Comparison of ENCODE assay signal across 16 cellular contexts in the genomic region with DNA sequence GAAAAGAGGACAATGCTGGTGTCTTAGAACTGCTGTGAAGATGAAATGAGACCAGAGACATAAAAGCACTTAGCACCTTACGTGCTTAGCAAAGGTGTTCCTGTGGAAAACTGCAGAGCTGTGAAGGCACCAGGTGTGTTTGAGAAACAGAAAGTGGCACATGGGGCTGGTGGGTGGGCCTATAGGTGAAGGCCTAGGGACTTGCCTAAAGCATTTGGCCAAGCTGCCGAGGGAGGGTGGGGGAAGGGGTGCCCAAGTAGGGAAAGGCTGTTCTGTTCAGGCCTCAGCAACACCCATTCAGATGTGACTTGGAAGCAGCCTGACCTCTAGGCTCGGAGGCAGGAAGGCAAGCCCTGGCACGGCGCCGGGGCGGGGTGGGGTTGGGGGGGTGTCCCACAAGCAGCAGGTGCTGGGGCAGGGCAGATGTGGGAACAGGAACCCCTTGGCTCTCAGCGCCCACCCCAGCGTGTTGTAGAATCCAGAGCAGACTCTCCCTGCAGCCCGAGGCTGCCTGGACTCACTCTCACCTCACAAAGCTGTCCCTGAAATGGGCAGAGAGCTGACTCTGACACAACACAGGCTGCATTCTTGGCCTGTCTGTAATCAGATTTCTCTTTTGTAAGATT.
DNase-seq lines count a peak whose midpoint lies in the region; ATAC-seq and TF ChIP-seq lines count a peak whose summit lies in the region.
"Had no signal": no experiment of that assay in that cellular context is flagged by ENCODE, and none has a peak within 500 bp of the region (broad histone marks: within the 10 kb centered on the region; RNA-seq: fewer than 3 reads in every experiment).

No MANE protein-coding gene starts in this region.

- TF ChIP-seq CTCF in lower lobe of right lung (IDR thresholded peaks at IDR 0.05) = no peak

- H3K4me1 ChIP-seq in HUES48 (ENCODE audit: control insufficient read depth, insufficient read depth, low read length) = peaks cover 13% of the 10 kb centered on the region
- no peaks in the 10 kb centered on the region for H3K4me1 ChIP-seq in lower lobe of right lung
- H3K4me1 ChIP-seq: SJSA1 had no signal

- no peak overlapping the region for H3K9ac ChIP-seq in HUES48 (ENCODE audit: low read depth, low read length)

- H3K4me3 ChIP-seq in HUES48 (ENCODE audit: low read depth, low read length) (no peak overlapping the region), lower lobe of right lung (no peak overlapping the region)
- H3K4me3 ChIP-seq: K562, SJSA1 had no signal

- intact Hi-C loops in lower lobe of right lung (cut with DNase I) = no loop called here

- no peaks in the 10 kb centered on the region for H3K27me3 ChIP-seq in HUES48 (ENCODE audit: control insufficient read depth, insufficient read depth, low read length)
- no peaks in the 10 kb centered on the region for H3K27me3 ChIP-seq in lower lobe of right lung (ENCODE audit: low read depth)
- H3K27me3 ChIP-seq: SJSA1 had no signal

- peak; percentile 25 for DNase-seq in DMS79 (lab: John Stamatoyannopoulos, UW)
- DNase-seq in NCI-H526 treated with DMSO at 0.1 percent for 48 hours (lab: John Stamatoyannopoulos, UW) = peak; percentile 82
- DNase-seq in lower lobe of right lung = peak; percentile 45
- no peak for DNase-seq in stimulated activated CD4-positive, alpha-beta T cell treated with anti-CD3 and anti-CD28 coated beads, Interleukin-4, amount 100 ng/mL, for 1 hour
- DNase-seq in activated T-cell treated with anti-CD3 and anti-CD28 coated beads, Interleukin-2, amount 50 U/mL, for 1 hour = no peak
- no peak for DNase-seq in HuH-7 (ENCODE audit: low spot score)
- DNase-seq: activated T-cell treated with anti-CD3 and anti-CD28 coated beads, Interleukin-2, amount 50 U/mL, for 48 hours; central memory CD4-positive, alpha-beta T cell; foreskin fibroblast; GOT3; NCI-H1694; stimulated activated naive CD4-positive, alpha-beta T cell had no signal

- H3K27ac ChIP-seq in HUES48 (ENCODE audit: low read depth, low read length) = peak overlapping the region; percentile 26
- H3K27ac ChIP-seq in lower lobe of right lung = no peak overlapping the region
- H3K27ac ChIP-seq: SJSA1 had no signal

- H3K9me3 ChIP-seq in HUES48 (ENCODE audit: control insufficient read depth, insufficient read depth, low read length) (no peaks in the 10 kb centered on the region), lower lobe of right lung (no peaks in the 10 kb centered on the region)
- H3K9me3 ChIP-seq: SJSA1 had no signal

- ATAC-seq in lower lobe of right lung = peak; percentile 64 to 70
- ATAC-seq in HG03520 (IDR thresholded peaks at IDR 0.05; ENCODE audit: unreplicated experiment) = no peak
- ATAC-seq: K562 had no signal

- H3K36me3 ChIP-seq in HUES48 (ENCODE audit: control insufficient read depth, insufficient read depth, low read length) (no peaks in the 10 kb centered on the region), lower lobe of right lung (no peaks in the 10 kb centered on the region)
- H3K36me3 ChIP-seq: SJSA1 had no signal

Comparison
In these comparisons a context has a peak if more than half of its experiments do, and no peak if none do; other contexts are left out.
1. DNase-seq: peak in DMS79 (single experiment), NCI-H526 treated with DMSO at 0.1 percent for 48 hours (single experiment) and lower lobe of right lung (single experiment); none in stimulated activated CD4-positive, alpha-beta T cell treated with anti-CD3 and anti-CD28 coated beads, Interleukin-4, amount 100 ng/mL, for 1 hour (single experiment), activated T-cell treated with anti-CD3 and anti-CD28 coated beads, Interleukin-2, amount 50 U/mL, for 1 hour (single experiment) and HuH-7 (single experiment).